9 cellular contexts compared by ENCODE assay signal in the genomic region with DNA sequence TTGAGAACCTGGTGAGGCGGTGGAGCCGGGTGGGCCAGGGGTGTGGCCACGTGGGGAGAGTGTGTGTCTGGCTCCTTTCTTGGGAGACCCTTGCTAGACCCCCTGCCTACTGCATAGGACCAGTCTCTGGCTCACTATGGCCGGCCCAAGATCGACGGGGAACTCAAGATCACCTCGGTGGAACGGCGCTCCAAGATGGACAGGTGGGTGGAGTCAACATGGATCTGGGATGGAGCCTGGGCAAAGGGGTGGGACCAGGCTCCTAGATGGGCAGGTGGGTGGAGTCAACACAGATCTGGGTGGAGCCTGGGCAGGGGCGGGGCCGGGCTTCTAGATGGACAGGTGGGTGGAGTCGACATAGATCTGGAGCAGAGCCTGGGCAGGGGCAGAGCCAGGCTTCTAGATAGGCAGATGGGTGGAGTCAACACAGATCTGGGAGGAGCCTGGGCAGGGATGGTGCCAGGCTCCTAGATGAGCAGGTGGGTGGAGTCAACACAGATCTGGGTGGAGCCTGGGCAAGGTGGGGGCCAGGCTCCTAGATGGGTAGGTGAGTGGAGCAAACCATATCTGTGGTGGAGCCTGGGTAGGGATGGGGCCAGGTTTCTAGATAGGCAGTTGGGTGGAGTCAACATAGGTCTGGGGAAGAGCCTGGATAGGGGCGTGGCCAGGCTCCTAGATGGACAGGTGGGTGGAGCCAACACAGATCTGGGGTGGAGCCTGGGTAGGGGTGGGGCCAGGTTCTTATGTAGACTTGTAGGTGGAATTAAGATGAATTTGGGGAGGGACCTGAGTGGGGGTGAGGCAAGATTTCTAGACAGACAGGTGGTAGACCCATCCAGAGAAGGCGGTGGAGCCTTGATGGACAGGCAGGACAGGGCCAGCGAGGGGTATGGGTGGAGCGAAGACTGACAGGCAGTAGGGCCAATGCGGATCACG. TPM values are rescaled to one million over a fixed set of nuclear protein-coding genes. Genes with fewer than 3 reads are reported as not detected.
DNase-seq lines count a peak whose midpoint lies in the region; ATAC-seq, FAIRE-seq and TF ChIP-seq lines count a peak whose summit lies in the region.
"Had no signal": no experiment of that assay in that cellular context is flagged by ENCODE, and none has a peak within 500 bp of the region (broad histone marks: within the 10 kb centered on the region; RNA-seq: fewer than 3 reads in every experiment).

No MANE protein-coding gene starts in this region.

- TF ChIP-seq POLR2A in GM12892 (IDR thresholded peaks at IDR 0.05; ENCODE audit: low read depth, low read length): no peak
- TF ChIP-seq POLR2A in gastrocnemius medialis (IDR thresholded peaks at IDR 0.05): no peak

- no peak overlapping the region for H3K4me3 ChIP-seq in gastrocnemius medialis

- TF ChIP-seq CTCF in gastrocnemius medialis (IDR thresholded peaks at IDR 0.05 in 4 of 5, conservative IDR thresholded peaks at IDR 0.05 in 1 of 5): no peak

- H3K9me3 ChIP-seq in gastrocnemius medialis: no peaks in the 10 kb centered on the region

- ATAC-seq in HG02588 (IDR thresholded peaks at IDR 0.05; ENCODE audit: unreplicated experiment): no peak
- no peak for ATAC-seq in GM18498 (IDR thresholded peaks at IDR 0.05; ENCODE audit: unreplicated experiment)
- ATAC-seq in gastrocnemius medialis: no peak

- peak overlapping the region; percentile 84 for H3K27ac Mint-ChIP-seq in activated naive CD8-positive, alpha-beta T cell

- no peaks in the 10 kb centered on the region for H3K27me3 ChIP-seq in gastrocnemius medialis

- no peaks in the 10 kb centered on the region for H3K36me3 ChIP-seq in gastrocnemius medialis

- peaks cover 3% of the 10 kb centered on the region for H3K4me1 Mint-ChIP-seq in activated naive CD8-positive, alpha-beta T cell (ENCODE audit: low read depth)

- no peaks in the 10 kb centered on the region for H3K9me3 Mint-ChIP-seq in activated naive CD8-positive, alpha-beta T cell (ENCODE audit: low read depth)

- DNase-seq in GM12892 (ENCODE audit: insufficient read length): peak; percentile 61
- DNase-seq in NCI-H2029 (lab: John Stamatoyannopoulos, UW): peak; percentile 85
- DNase-seq in stimulated activated CD4-positive, alpha-beta T cell treated with anti-CD3 and anti-CD28 coated beads, Interleukin-12 subunit alpha, Interleukin-12 subunit beta, amount 100 ng/mL, for 48 hours (ENCODE audit: low read depth in 2 of 3, low spot score in 1 of 3): peak; percentile 45 to 56 (median 46)
- DNase-seq in NCI-H748 treated with DMSO at 0.1 percent for 48 hours (lab: John Stamatoyannopoulos, UW): no peak
- DNase-seq in gastrocnemius medialis: no peak

- peak; percentile 85 for FAIRE-seq in GM12892 (lab: Jason Lieb, UNC)

- in situ Hi-C loops in gastrocnemius medialis (cut with MboI; ENCODE audit: low sequenced_read_pairs in 4 of 4): no loop called here

- H3K4me3 Mint-ChIP-seq in activated naive CD8-positive, alpha-beta T cell: no peak overlapping the region

- no peaks in the 10 kb centered on the region for H3K4me1 ChIP-seq in gastrocnemius medialis

- intact Hi-C loops in gastrocnemius medialis (cut with DNase I; ENCODE audit: low total_unique reads): no loop called here

- H3K36me3 Mint-ChIP-seq in activated naive CD8-positive, alpha-beta T cell: peaks cover 22% of the 10 kb centered on the region

- H3K27ac ChIP-seq in gastrocnemius medialis: no peak overlapping the region

- no peaks in the 10 kb centered on the region for H3K27me3 Mint-ChIP-seq in activated naive CD8-positive, alpha-beta T cell

RNA-seq across cellular contexts. Expression of a gene that starts 56.5 kb away (rescaled TPM):
- polyA plus RNA-seq in GM12892 (2012; ENCODE audit: missing spikeins): 30.2 TPM
- 1 to 10 TPM in 2 of 4 donors, under 1 TPM in 2; 0.63 to 1.8 (median 0.96) TPM for total RNA-seq in gastrocnemius medialis

RNA-seq across cellular contexts. Expression of a gene that starts 58.4 kb away (rescaled TPM):
- 3.9 TPM for polyA plus RNA-seq in GM12892 (2012; ENCODE audit: missing spikeins)
- under 1 TPM in 2 of 4 donors, not detected in 2; 0.13 to 0.33 TPM for total RNA-seq in gastrocnemius medialis
- total RNA-seq: pulmonary artery endothelial cell had no signal

Comparison
In these comparisons a context has a peak if more than half of its experiments do, and no peak if none do; other contexts are left out.
1. DNase-seq: peak in GM12892 (single experiment), NCI-H2029 (single experiment) and stimulated activated CD4-positive, alpha-beta T cell treated with anti-CD3 and anti-CD28 coated beads, Interleukin-12 subunit alpha, Interleukin-12 subunit beta, amount 100 ng/mL, for 48 hours (3 of 3); none in NCI-H748 treated with DMSO at 0.1 percent for 48 hours (single experiment) and gastrocnemius medialis (0 of 2).